Comparison of ENCODE assay signal across 8 cellular contexts in genomic region chr5:177455661-177456590, GRCh38. TPM values are rescaled to one million over a fixed set of nuclear protein-coding genes. Genes with fewer than 3 reads are reported as not detected.
DNase-seq lines count a peak whose midpoint lies in the region; ATAC-seq, FAIRE-seq and TF ChIP-seq lines count a peak whose summit lies in the region.

No MANE protein-coding gene starts in this region.

- TF ChIP-seq POLR2A in GM18951 (IDR thresholded peaks at IDR 0.05; ENCODE audit: extremely low read depth, insufficient read depth, insufficient read length) (peak; percentile 42), HepG2 (IDR thresholded peaks at IDR 0.05; ENCODE audit: insufficient read depth in 1 of 2, low read depth in 2 of 2, low read length in 2 of 2) (no peak)

- peaks cover 2% of the 10 kb centered on the region for H3K36me3 Mint-ChIP-seq in activated CD4-positive, alpha-beta T cell treated with anti-CD3 and anti-CD28 coated beads, Interleukin-2, amount 10 ng/mL, durations not matched to agents 24 days and 14 days (ENCODE audit: low read depth)

- H3K36me3 ChIP-seq in HepG2 (replicated peaks in 1 of 2; ENCODE audit: control insufficient read depth in 1 of 2, insufficient read depth in 2 of 2, low read length in 2 of 2): peaks cover 0 to 7% of the 10 kb centered on the region in 2 experiments; a peak in 2 of 5 replicates

- H3K4me1 Mint-ChIP-seq in activated CD4-positive, alpha-beta T cell treated with anti-CD3 and anti-CD28 coated beads, Interleukin-2, amount 10 ng/mL, durations not matched to agents 24 days and 14 days: peaks cover 10% of the 10 kb centered on the region

- H3K27ac ChIP-seq in HepG2 (ENCODE audit: extremely low read length, insufficient read depth, low read length): peak overlapping the region; percentile 84

- peaks cover 18% of the 10 kb centered on the region for H3K27me3 Mint-ChIP-seq in activated CD4-positive, alpha-beta T cell treated with anti-CD3 and anti-CD28 coated beads, Interleukin-2, amount 10 ng/mL, durations not matched to agents 24 days and 14 days

- intact Hi-C loops in activated CD4-positive, alpha-beta T cell treated with anti-CD3 and anti-CD28 coated beads, Interleukin-2, amount 10 ng/mL, durations not matched to agents 24 days and 14 days (cut with micrococcal nuclease): loop anchor here (1.0 to 10.0 kb wide), 8 partner anchors 9 to 341 kb away; partner anchors contain the start of genes DBN1, GRK6 and PDLIM7
- intact Hi-C loops in HepG2 (cut with micrococcal nuclease; ENCODE audit: unreplicated experiment): loop anchor here (2.0 kb wide), 2 partner anchors 41 to 85 kb away; partner anchors contain the start of gene PDLIM7

- FAIRE-seq in HepG2 (lab: Jason Lieb, UNC): peak; percentile 60

- WGBS in HepG2 (ENCODE audit: low lambda C conversion rate): 3% methylated on average over 16 of the region's 76 CpGs

- DNase-seq in AG09319 (ENCODE audit: extremely low read depth, low read depth): no peak
- DNase-seq in NCI-H526 (lab: John Stamatoyannopoulos, UW): peak; percentile 78 to 93
- peak; percentile 96 for DNase-seq in activated CD4-positive, alpha-beta T cell treated with anti-CD3 and anti-CD28 coated beads, Interleukin-2, amount 10 ng/mL, durations not matched to agents 24 days and 14 days
- DNase-seq in dedifferentiated amniotic fluid mesenchymal stem cell (ENCODE audit: extremely low spot score): peak; percentile 78
- DNase-seq in HepG2 (ENCODE audit: low spot score): peak; percentile 77
- peak; percentile 97 for DNase-seq in stimulated activated CD4-positive, alpha-beta T cell treated with anti-CD3 and anti-CD28 coated beads, Interleukin-4, amount 100 ng/mL, for 1 hour

- BruUV-seq in HepG2 (replicated peaks; lab: Mats Ljungman, UMichigan): TSS peak; percentile 61

- peak overlapping the region; percentile 83 for H3K27ac Mint-ChIP-seq in activated CD4-positive, alpha-beta T cell treated with anti-CD3 and anti-CD28 coated beads, Interleukin-2, amount 10 ng/mL, durations not matched to agents 24 days and 14 days

- H3K4me3 Mint-ChIP-seq in activated CD4-positive, alpha-beta T cell treated with anti-CD3 and anti-CD28 coated beads, Interleukin-2, amount 10 ng/mL, durations not matched to agents 24 days and 14 days: peak overlapping the region; percentile 85

- CTCF ChIA-PET in HepG2 (lab: Yijun Ruan, JAX; ENCODE audit: low intra/inter-chr PET ratio, low total read pairs): interaction anchor here (1.0 to 4.8 kb wide), 11 partner anchors 8 to 146 kb away, joined by 3 to 54 read pairs (median 5); partner anchors contain the start of genes GRK6 and PDLIM7

- TF ChIP-seq CTCF in AG09319 (IDR thresholded peaks at IDR 0.05; ENCODE audit: low read depth, low read length) (peak; percentile 94), HepG2 (CRISPR knock-in tag; IDR thresholded peaks at IDR 0.05) (peak; percentile 92)

- POLR2A ChIA-PET in HepG2 (lab: Yijun Ruan, JAX): interaction anchor here (0.8 to 4.4 kb wide), 19 partner anchors 10 to 342 kb away, joined by 3 to 29 read pairs (median 7); partner anchors contain the start of genes F12, GRK6 and PDLIM7

- TF ChIP-seq RAD21 in HepG2 (CRISPR knock-in tag; IDR thresholded peaks at IDR 0.05): peak; percentile 39; the same call in 1 of the 2 replicates

- H3K9me3 Mint-ChIP-seq in activated CD4-positive, alpha-beta T cell treated with anti-CD3 and anti-CD28 coated beads, Interleukin-2, amount 10 ng/mL, durations not matched to agents 24 days and 14 days: no peaks in the 10 kb centered on the region

- no peaks in the 10 kb centered on the region for H3K9me3 ChIP-seq in HepG2 (ENCODE audit: low read length)

- peak; percentile 21 for ATAC-seq in HG03378 (IDR thresholded peaks at IDR 0.05; ENCODE audit: unreplicated experiment)
- peak; percentile 32 for ATAC-seq in HepG2

- in situ Hi-C loops in GM18951 (cut with MboI; ENCODE audit: low sequenced_read_pairs, unreplicated experiment) (no loop called here), HepG2 (cut with HindIII; ENCODE audit: extremely low pct_ligation_motif_present, low pct_unique_long_range_greater_than_20kb) (loop anchor here (5.0 to 25.0 kb wide), 2 partner anchors 69 to 344 kb away; no protein-coding TSS in a partner anchor)

- H3K4me3 ChIP-seq in HepG2 (replicated peaks in 1 of 3; ENCODE audit: insufficient read depth in 1 of 3, low read depth in 2 of 3, low read length in 3 of 3): peak overlapping the region; percentile 81 to 89 (median 87)

- peaks cover 12% of the 10 kb centered on the region; the same call in 1 of the 2 replicates for H4K20me1 ChIP-seq in HepG2 (ENCODE audit: insufficient read depth, low read length)

- peak overlapping the region; percentile 98 for H3K4me2 ChIP-seq in HepG2 (ENCODE audit: low read depth, low read length)

- TF ChIP-seq EP300 in HepG2 (IDR thresholded peaks at IDR 0.05; ENCODE audit: low read depth in 2 of 2, low read length in 2 of 2): no peak
- TF ChIP-seq EP300 in HepG2 (CRISPR knock-in tag; IDR thresholded peaks at IDR 0.05; ENCODE audit: borderline replicate concordance): no peak

- peaks cover 29% of the 10 kb centered on the region for H3K4me1 ChIP-seq in HepG2 (ENCODE audit: insufficient read depth, low read length)

- H2AFZ ChIP-seq in HepG2 (ENCODE audit: low read length): no peak overlapping the region

- peaks cover 5% of the 10 kb centered on the region for H3K79me2 ChIP-seq in HepG2 (ENCODE audit: insufficient read depth, low read length)

- no peaks in the 10 kb centered on the region; a peak in 1 of 5 replicates for H3K27me3 ChIP-seq in HepG2 (ENCODE audit: control insufficient read depth in 1 of 2, insufficient read depth in 2 of 2, low read length in 2 of 2)

- peak overlapping the region; percentile 82 for H3K9ac ChIP-seq in HepG2 (ENCODE audit: insufficient read depth, low read depth, low read length)

RNA-seq across cellular contexts. Expression of gene PRR7, which starts 9.3 kb away (rescaled TPM):
- total RNA-seq in activated CD4-positive, alpha-beta T cell treated with anti-CD3 and anti-CD28 coated beads, Interleukin-2, amount 10 ng/mL, durations not matched to agents 24 days and 14 days: 13.6 TPM in 2 replicates
- 3.9 and 5.0 TPM in 2 replicates for total RNA-seq in HepG2 (2016; rRNA removed; fragmentation: Illumina TruSeq; extraction: Trizol)
- 16.0 and 17.8 TPM in 2 replicates for total RNA-seq in HepG2 (2016; cell fraction: cytosol; rRNA removed; fragmentation: Illumina TruSeq; extraction: Trizol; ENCODE audit: low read depth)
- 3.2 and 5.8 TPM in 2 replicates for total RNA-seq in HepG2 (2016; cell fraction: insoluble cytoplasmic fraction; rRNA removed; fragmentation: Illumina TruSeq; extraction: Trizol)
- total RNA-seq in HepG2 (2016; cell fraction: membrane; rRNA removed; fragmentation: Illumina TruSeq; extraction: Trizol): 13.3 and 19.1 TPM in 2 replicates
- 2.0 and 2.5 TPM in 2 replicates for total RNA-seq in HepG2 (2016; cell fraction: nucleus; rRNA removed; fragmentation: Illumina TruSeq; extraction: Trizol)
- 4.8 and 6.7 TPM in 2 replicates for polyA plus RNA-seq in HepG2 (2011; rRNA removed)
- polyA plus RNA-seq in HepG2 (2011; cell fraction: cytosol; rRNA removed): 6.4 and 16.7 TPM in 2 replicates
- polyA plus RNA-seq in HepG2 (2011; cell fraction: nucleus; rRNA removed): 14.7 and 21.3 TPM in 2 replicates
- polyA plus RNA-seq in HepG2 (2012): 1.5 and 3.1 TPM in 2 replicates
- polyA plus RNA-seq in HepG2 (2016; cell fraction: cytosol; fragmentation: Illumina TruSeq; extraction: Trizol; ENCODE audit: low read depth): 20.2 and 21.6 TPM in 2 replicates
- polyA plus RNA-seq in HepG2 (2016; cell fraction: insoluble cytoplasmic fraction; fragmentation: Illumina TruSeq; extraction: Trizol; ENCODE audit: low read depth): 4.9 and 5.8 TPM in 2 replicates
- polyA plus RNA-seq in HepG2 (2016; cell fraction: membrane; fragmentation: Illumina TruSeq; extraction: Trizol; ENCODE audit: low read depth): 16.9 and 17.7 TPM in 2 replicates
- 5.8 and 6.9 TPM in 2 replicates for polyA plus RNA-seq in HepG2 (2016; cell fraction: nucleus; fragmentation: Illumina TruSeq; extraction: Trizol; ENCODE audit: insufficient read depth, low read depth)
- polyA minus RNA-seq in HepG2 (2011; rRNA and poly(A)+ RNA removed; ENCODE audit: low replicate concordance): 0.94 and 6.4 TPM in 2 replicates
- 3.2 and 5.0 TPM in 2 replicates for polyA minus RNA-seq in HepG2 (2011; cell fraction: cytosol; rRNA and poly(A)+ RNA removed)
- polyA minus RNA-seq in HepG2 (2011; cell fraction: nucleus; rRNA and poly(A)+ RNA removed): 1.1 and 1.4 TPM in 2 replicates

RNA-seq across cellular contexts. Expression of gene DBN1, which starts 17.5 kb away (rescaled TPM):
- total RNA-seq in activated CD4-positive, alpha-beta T cell treated with anti-CD3 and anti-CD28 coated beads, Interleukin-2, amount 10 ng/mL, durations not matched to agents 24 days and 14 days: 22.0 and 23.5 TPM in 2 replicates
- total RNA-seq in HepG2 (2016; rRNA removed; fragmentation: Illumina TruSeq; extraction: Trizol): 15.7 and 37.3 TPM in 2 replicates
- total RNA-seq in HepG2 (2016; cell fraction: cytosol; rRNA removed; fragmentation: Illumina TruSeq; extraction: Trizol; ENCODE audit: low read depth): 6.9 and 9.3 TPM in 2 replicates
- 12.8 and 37.5 TPM in 2 replicates for total RNA-seq in HepG2 (2016; cell fraction: insoluble cytoplasmic fraction; rRNA removed; fragmentation: Illumina TruSeq; extraction: Trizol)
- 12.9 and 15.2 TPM in 2 replicates for total RNA-seq in HepG2 (2016; cell fraction: membrane; rRNA removed; fragmentation: Illumina TruSeq; extraction: Trizol)
- total RNA-seq in HepG2 (2016; cell fraction: nucleus; rRNA removed; fragmentation: Illumina TruSeq; extraction: Trizol): 33.8 and 39.3 TPM in 2 replicates
- polyA plus RNA-seq in HepG2 (2011; rRNA removed): 27.0 and 30.9 TPM in 2 replicates
- polyA plus RNA-seq in HepG2 (2011; cell fraction: cytosol; rRNA removed): 14.1 and 18.1 TPM in 2 replicates
- polyA plus RNA-seq in HepG2 (2011; cell fraction: nucleus; rRNA removed): 167 and 276 TPM in 2 replicates
- 16.5 and 21.1 TPM in 2 replicates for polyA plus RNA-seq in HepG2 (2012)
- polyA plus RNA-seq in HepG2 (2016; cell fraction: cytosol; fragmentation: Illumina TruSeq; extraction: Trizol; ENCODE audit: low read depth): 7.2 and 8.7 TPM in 2 replicates
- 16.0 and 21.2 TPM in 2 replicates for polyA plus RNA-seq in HepG2 (2016; cell fraction: insoluble cytoplasmic fraction; fragmentation: Illumina TruSeq; extraction: Trizol; ENCODE audit: low read depth)
- 11.4 and 15.4 TPM in 2 replicates for polyA plus RNA-seq in HepG2 (2016; cell fraction: membrane; fragmentation: Illumina TruSeq; extraction: Trizol; ENCODE audit: low read depth)
- 72.9 and 77.5 TPM in 2 replicates for polyA plus RNA-seq in HepG2 (2016; cell fraction: nucleus; fragmentation: Illumina TruSeq; extraction: Trizol; ENCODE audit: insufficient read depth, low read depth)
- 30.4 and 47.5 TPM in 2 replicates for polyA minus RNA-seq in HepG2 (2011; rRNA and poly(A)+ RNA removed; ENCODE audit: low replicate concordance)
- 13.2 and 16.4 TPM in 2 replicates for polyA minus RNA-seq in HepG2 (2011; cell fraction: cytosol; rRNA and poly(A)+ RNA removed)
- 42.1 and 43.0 TPM in 2 replicates for polyA minus RNA-seq in HepG2 (2011; cell fraction: nucleus; rRNA and poly(A)+ RNA removed)

RNA-seq across cellular contexts. Expression of gene GRK6, which starts 29.4 kb away (rescaled TPM):
- 136 and 149 TPM in 2 replicates for total RNA-seq in activated CD4-positive, alpha-beta T cell treated with anti-CD3 and anti-CD28 coated beads, Interleukin-2, amount 10 ng/mL, durations not matched to agents 24 days and 14 days
- 16.1 and 19.9 TPM in 2 replicates for total RNA-seq in HepG2 (2016; rRNA removed; fragmentation: Illumina TruSeq; extraction: Trizol)
- total RNA-seq in HepG2 (2016; cell fraction: cytosol; rRNA removed; fragmentation: Illumina TruSeq; extraction: Trizol; ENCODE audit: low read depth): 21.2 and 25.1 TPM in 2 replicates
- total RNA-seq in HepG2 (2016; cell fraction: insoluble cytoplasmic fraction; rRNA removed; fragmentation: Illumina TruSeq; extraction: Trizol): 15.7 and 20.8 TPM in 2 replicates
- total RNA-seq in HepG2 (2016; cell fraction: membrane; rRNA removed; fragmentation: Illumina TruSeq; extraction: Trizol): 43.3 and 44.5 TPM in 2 replicates
- 15.6 TPM in 2 replicates for total RNA-seq in HepG2 (2016; cell fraction: nucleus; rRNA removed; fragmentation: Illumina TruSeq; extraction: Trizol)
- 13.2 and 17.4 TPM in 2 replicates for polyA plus RNA-seq in HepG2 (2011; rRNA removed)
- polyA plus RNA-seq in HepG2 (2011; cell fraction: cytosol; rRNA removed): 16.2 and 19.6 TPM in 2 replicates
- 21.6 and 24.6 TPM in 2 replicates for polyA plus RNA-seq in HepG2 (2011; cell fraction: nucleus; rRNA removed)
- 16.7 and 17.5 TPM in 2 replicates for polyA plus RNA-seq in HepG2 (2012)
- 36.3 and 37.2 TPM in 2 replicates for polyA plus RNA-seq in HepG2 (2016; cell fraction: cytosol; fragmentation: Illumina TruSeq; extraction: Trizol; ENCODE audit: low read depth)
- polyA plus RNA-seq in HepG2 (2016; cell fraction: insoluble cytoplasmic fraction; fragmentation: Illumina TruSeq; extraction: Trizol; ENCODE audit: low read depth): 20.6 and 21.6 TPM in 2 replicates
- polyA plus RNA-seq in HepG2 (2016; cell fraction: membrane; fragmentation: Illumina TruSeq; extraction: Trizol; ENCODE audit: low read depth): 45.6 and 48.4 TPM in 2 replicates
- 22.8 and 26.4 TPM in 2 replicates for polyA plus RNA-seq in HepG2 (2016; cell fraction: nucleus; fragmentation: Illumina TruSeq; extraction: Trizol; ENCODE audit: insufficient read depth, low read depth)
- 11.2 and 22.9 TPM in 2 replicates for polyA minus RNA-seq in HepG2 (2011; rRNA and poly(A)+ RNA removed; ENCODE audit: low replicate concordance)
- 13.6 and 15.1 TPM in 2 replicates for polyA minus RNA-seq in HepG2 (2011; cell fraction: cytosol; rRNA and poly(A)+ RNA removed)
- polyA minus RNA-seq in HepG2 (2011; cell fraction: nucleus; rRNA and poly(A)+ RNA removed): 19.2 and 24.9 TPM in 2 replicates

RNA-seq across cellular contexts. Expression of gene PDLIM7, which starts 41.5 kb away (rescaled TPM):
- total RNA-seq in activated CD4-positive, alpha-beta T cell treated with anti-CD3 and anti-CD28 coated beads, Interleukin-2, amount 10 ng/mL, durations not matched to agents 24 days and 14 days: 64.9 and 65.3 TPM in 2 replicates
- total RNA-seq in HepG2 (2016; rRNA removed; fragmentation: Illumina TruSeq; extraction: Trizol): 17.7 and 21.1 TPM in 2 replicates
- total RNA-seq in HepG2 (2016; cell fraction: cytosol; rRNA removed; fragmentation: Illumina TruSeq; extraction: Trizol; ENCODE audit: low read depth): 6.1 and 8.5 TPM in 2 replicates
- total RNA-seq in HepG2 (2016; cell fraction: insoluble cytoplasmic fraction; rRNA removed; fragmentation: Illumina TruSeq; extraction: Trizol): 14.8 and 20.5 TPM in 2 replicates
- total RNA-seq in HepG2 (2016; cell fraction: membrane; rRNA removed; fragmentation: Illumina TruSeq; extraction: Trizol): 10.1 and 15.4 TPM in 2 replicates
- total RNA-seq in HepG2 (2016; cell fraction: nucleus; rRNA removed; fragmentation: Illumina TruSeq; extraction: Trizol): 15.8 and 17.5 TPM in 2 replicates
- polyA plus RNA-seq in HepG2 (2011; rRNA removed): 31.3 and 38.4 TPM in 2 replicates
- polyA plus RNA-seq in HepG2 (2011; cell fraction: cytosol; rRNA removed): 16.0 and 26.2 TPM in 2 replicates
- polyA plus RNA-seq in HepG2 (2011; cell fraction: nucleus; rRNA removed): 208 and 260 TPM in 2 replicates
- polyA plus RNA-seq in HepG2 (2012): 13.5 and 20.9 TPM in 2 replicates
- polyA plus RNA-seq in HepG2 (2016; cell fraction: cytosol; fragmentation: Illumina TruSeq; extraction: Trizol; ENCODE audit: low read depth): 9.0 and 11.5 TPM in 2 replicates
- polyA plus RNA-seq in HepG2 (2016; cell fraction: insoluble cytoplasmic fraction; fragmentation: Illumina TruSeq; extraction: Trizol; ENCODE audit: low read depth): 21.0 and 30.6 TPM in 2 replicates
- 14.1 and 15.2 TPM in 2 replicates for polyA plus RNA-seq in HepG2 (2016; cell fraction: membrane; fragmentation: Illumina TruSeq; extraction: Trizol; ENCODE audit: low read depth)
- polyA plus RNA-seq in HepG2 (2016; cell fraction: nucleus; fragmentation: Illumina TruSeq; extraction: Trizol; ENCODE audit: insufficient read depth, low read depth): 62.3 and 63.3 TPM in 2 replicates
- 26.3 and 38.9 TPM in 2 replicates for polyA minus RNA-seq in HepG2 (2011; rRNA and poly(A)+ RNA removed; ENCODE audit: low replicate concordance)
- polyA minus RNA-seq in HepG2 (2011; cell fraction: cytosol; rRNA and poly(A)+ RNA removed): 12.7 and 14.1 TPM in 2 replicates
- 49.5 and 52.4 TPM in 2 replicates for polyA minus RNA-seq in HepG2 (2011; cell fraction: nucleus; rRNA and poly(A)+ RNA removed)

RNA-seq across cellular contexts. Expression of gene F12, which starts 46.6 kb away (rescaled TPM):
- total RNA-seq in activated CD4-positive, alpha-beta T cell treated with anti-CD3 and anti-CD28 coated beads, Interleukin-2, amount 10 ng/mL, durations not matched to agents 24 days and 14 days: 2.7 and 2.8 TPM in 2 replicates
- total RNA-seq in HepG2 (2016; rRNA removed; fragmentation: Illumina TruSeq; extraction: Trizol): 1.3 and 3.0 TPM in 2 replicates
- total RNA-seq in HepG2 (2016; cell fraction: cytosol; rRNA removed; fragmentation: Illumina TruSeq; extraction: Trizol; ENCODE audit: low read depth): 1.9 and 3.1 TPM in 2 replicates
- total RNA-seq in HepG2 (2016; cell fraction: insoluble cytoplasmic fraction; rRNA removed; fragmentation: Illumina TruSeq; extraction: Trizol): 1.4 and 3.6 TPM in 2 replicates
- 2.4 and 3.3 TPM in 2 replicates for total RNA-seq in HepG2 (2016; cell fraction: membrane; rRNA removed; fragmentation: Illumina TruSeq; extraction: Trizol)
- 2.3 and 3.0 TPM in 2 replicates for total RNA-seq in HepG2 (2016; cell fraction: nucleus; rRNA removed; fragmentation: Illumina TruSeq; extraction: Trizol)
- polyA plus RNA-seq in HepG2 (2011; rRNA removed): 2.5 and 3.1 TPM in 2 replicates
- 1.5 and 3.0 TPM in 2 replicates for polyA plus RNA-seq in HepG2 (2011; cell fraction: cytosol; rRNA removed)
- 27.2 and 32.3 TPM in 2 replicates for polyA plus RNA-seq in HepG2 (2011; cell fraction: nucleus; rRNA removed)
- polyA plus RNA-seq in HepG2 (2012): 3.6 and 10.3 TPM in 2 replicates
- polyA plus RNA-seq in HepG2 (2016; cell fraction: cytosol; fragmentation: Illumina TruSeq; extraction: Trizol; ENCODE audit: low read depth): 3.7 and 5.9 TPM in 2 replicates
- 1.6 and 2.3 TPM in 2 replicates for polyA plus RNA-seq in HepG2 (2016; cell fraction: insoluble cytoplasmic fraction; fragmentation: Illumina TruSeq; extraction: Trizol; ENCODE audit: low read depth)
- 3.4 and 5.0 TPM in 2 replicates for polyA plus RNA-seq in HepG2 (2016; cell fraction: membrane; fragmentation: Illumina TruSeq; extraction: Trizol; ENCODE audit: low read depth)
- polyA plus RNA-seq in HepG2 (2016; cell fraction: nucleus; fragmentation: Illumina TruSeq; extraction: Trizol; ENCODE audit: insufficient read depth, low read depth): 6.6 and 9.9 TPM in 2 replicates
- 2.5 and 2.6 TPM in 2 replicates for polyA minus RNA-seq in HepG2 (2011; rRNA and poly(A)+ RNA removed; ENCODE audit: low replicate concordance)
- polyA minus RNA-seq in HepG2 (2011; cell fraction: cytosol; rRNA and poly(A)+ RNA removed): 0.30 and 1.2 TPM in 2 replicates
- 1.0 and 1.7 TPM in 2 replicates for polyA minus RNA-seq in HepG2 (2011; cell fraction: nucleus; rRNA and poly(A)+ RNA removed)
